In the genomic region with DNA sequence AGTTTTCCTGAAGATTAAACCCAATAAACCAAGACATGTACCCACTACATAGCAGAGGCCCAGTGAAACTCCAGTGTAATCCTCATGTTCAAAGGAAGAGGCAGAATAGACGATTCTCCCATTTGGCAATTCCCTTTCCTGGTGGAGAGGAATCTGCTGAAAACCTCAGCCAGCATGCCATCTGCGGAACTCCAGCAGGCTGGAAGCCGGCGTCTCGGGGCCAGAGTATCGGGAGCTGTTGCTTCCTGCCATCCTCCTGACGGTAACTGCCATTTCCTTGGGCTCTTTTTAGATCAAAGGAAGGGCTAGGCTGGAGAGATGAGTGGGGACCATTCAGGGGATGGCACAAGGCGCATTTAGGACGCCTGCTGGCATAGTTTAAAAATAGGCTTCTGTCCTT, we compare ENCODE assay signal across 1 cellular context.
TF ChIP-seq lines count a peak whose summit lies in the region.

No MANE protein-coding gene starts in this region.

TF ChIP-seq in IMR-90, 13 proteins besides CTCF, POLR2A, EP300 and RAD21 (continued from another document):
- TF ChIP-seq, protein P1, sequence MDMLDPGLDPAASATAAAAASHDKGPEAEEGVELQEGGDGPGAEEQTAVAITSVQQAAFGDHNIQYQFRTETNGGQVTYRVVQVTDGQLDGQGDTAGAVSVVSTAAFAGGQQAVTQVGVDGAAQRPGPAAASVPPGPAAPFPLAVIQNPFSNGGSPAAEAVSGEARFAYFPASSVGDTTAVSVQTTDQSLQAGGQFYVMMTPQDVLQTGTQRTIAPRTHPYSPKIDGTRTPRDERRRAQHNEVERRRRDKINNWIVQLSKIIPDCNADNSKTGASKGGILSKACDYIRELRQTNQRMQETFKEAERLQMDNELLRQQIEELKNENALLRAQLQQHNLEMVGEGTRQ (IDR thresholded peaks at IDR 0.05; ENCODE audit: low read depth, low read length), result no peak
- TF ChIP-seq SMC3 (IDR thresholded peaks at IDR 0.05; ENCODE audit: low read depth, low read length) (no peak), CEBPB (IDR thresholded peaks at IDR 0.05; ENCODE audit: low read depth, low read length) (no peak), CHD1 (IDR thresholded peaks at IDR 0.05; ENCODE audit: low read depth, low read length) (no peak), MXI1 (IDR thresholded peaks at IDR 0.05; ENCODE audit: borderline replicate concordance, low read depth, low read length) (no peak)
- TF ChIP-seq, protein P2, sequence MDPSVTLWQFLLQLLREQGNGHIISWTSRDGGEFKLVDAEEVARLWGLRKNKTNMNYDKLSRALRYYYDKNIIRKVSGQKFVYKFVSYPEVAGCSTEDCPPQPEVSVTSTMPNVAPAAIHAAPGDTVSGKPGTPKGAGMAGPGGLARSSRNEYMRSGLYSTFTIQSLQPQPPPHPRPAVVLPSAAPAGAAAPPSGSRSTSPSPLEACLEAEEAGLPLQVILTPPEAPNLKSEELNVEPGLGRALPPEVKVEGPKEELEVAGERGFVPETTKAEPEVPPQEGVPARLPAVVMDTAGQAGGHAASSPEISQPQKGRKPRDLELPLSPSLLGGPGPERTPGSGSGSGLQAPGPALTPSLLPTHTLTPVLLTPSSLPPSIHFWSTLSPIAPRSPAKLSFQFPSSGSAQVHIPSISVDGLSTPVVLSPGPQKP (IDR thresholded peaks at IDR 0.05; ENCODE audit: borderline replicate concordance, low read depth, low read length), result no peak
